Comparison of ENCODE assay signal across 17 cellular contexts in the genomic region with DNA sequence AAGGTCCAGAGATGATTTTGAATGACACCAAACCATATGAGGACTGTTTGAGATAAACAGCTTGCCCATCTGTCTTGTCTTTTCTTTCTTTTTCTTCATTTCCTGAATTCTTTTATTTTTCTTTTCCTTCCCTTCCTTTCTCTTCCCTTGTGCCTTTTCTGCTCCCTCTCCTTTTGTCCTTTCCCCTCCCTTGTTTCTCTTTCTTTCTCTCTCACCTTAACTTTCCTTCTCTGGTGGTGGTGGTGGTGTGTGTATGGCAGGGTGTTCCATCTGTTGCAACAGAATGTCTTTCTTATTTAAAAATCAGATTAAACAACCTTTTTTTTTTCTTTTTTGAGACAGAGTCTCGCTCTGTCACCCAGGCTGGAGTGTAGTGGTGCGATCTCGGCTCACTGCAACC. TPM values are rescaled to one million over a fixed set of nuclear protein-coding genes. Genes with fewer than 3 reads are reported as not detected.
"Had no signal": no experiment of that assay in that cellular context is flagged by ENCODE, and none has a peak within 500 bp of the region (broad histone marks: within the 10 kb centered on the region; RNA-seq: fewer than 3 reads in every experiment).

No MANE protein-coding gene starts in this region.

- H3K27ac Mint-ChIP-seq: activated naive CD8-positive, alpha-beta T cell had no signal

- H3K36me3 Mint-ChIP-seq: activated naive CD8-positive, alpha-beta T cell; naive thymus-derived CD8-positive, alpha-beta T cell had no signal

- H3K27me3 Mint-ChIP-seq: activated naive CD8-positive, alpha-beta T cell; naive thymus-derived CD8-positive, alpha-beta T cell had no signal

- DNase-seq: activated CD4-positive, alpha-beta T cell treated with anti-CD3 and anti-CD28 coated beads, Interleukin-2, amount 50 U/mL, for 4 hours; activated CD8-positive, alpha-beta memory T cell treated with anti-CD3 and anti-CD28 coated beads, Interleukin-2, amount 50 U/mL, for 48 hours; activated effector memory CD4-positive, alpha-beta T cell treated with Interleukin-2 at 50 U/mL for 16 hours; esophagus squamous epithelium; foreskin melanocyte; heart left ventricle; islet precursor cell; mucosa of descending colon; naive thymus-derived CD8-positive, alpha-beta T cell; stimulated activated CD4-positive, alpha-beta T cell treated with anti-CD3 and anti-CD28 coated beads, Interleukin-4, amount 100 ng/mL, for 24 hours; stomach had no signal

- H3K4me3 ChIP-seq: esophagus squamous epithelium, heart left ventricle, mucosa of descending colon, stomach, thoracic aorta had no signal

- H3K36me3 ChIP-seq: esophagus squamous epithelium, heart left ventricle, stomach, thoracic aorta had no signal

- ATAC-seq: heart left ventricle; left lobe of liver; mucosa of descending colon; naive thymus-derived CD8-positive, alpha-beta T cell had no signal

- H3K9me3 ChIP-seq: esophagus squamous epithelium, heart left ventricle, mucosa of descending colon, stomach, thoracic aorta had no signal

- H3K4me3 Mint-ChIP-seq: activated naive CD8-positive, alpha-beta T cell had no signal

- H3K9me3 Mint-ChIP-seq: naive thymus-derived CD8-positive, alpha-beta T cell had no signal

- H3K27me3 ChIP-seq: esophagus squamous epithelium, heart left ventricle, stomach had no signal

- H3K27ac ChIP-seq: esophagus squamous epithelium, heart left ventricle, stomach, thoracic aorta had no signal

RNA-seq across cellular contexts. Expression of a gene that starts 32.3 kb away (rescaled TPM):
- total RNA-seq: esophagus squamous epithelium; heart left ventricle; left lobe of liver; mucosa of descending colon; naive thymus-derived CD8-positive, alpha-beta T cell; omental fat pad; stomach; T-helper 2 cell treated with Interferon-gamma antibody and Interleukin-4, amounts not matched to agents 100 ng/mL and 5 ng/mL, for 36 hours; thoracic aorta; ureter had no signal
- polyA plus RNA-seq: heart left ventricle; naive thymus-derived CD8-positive, alpha-beta T cell; stomach had no signal

RNA-seq across cellular contexts. Expression of a gene that starts 43.5 kb away (rescaled TPM):
- total RNA-seq: esophagus squamous epithelium; heart left ventricle; left lobe of liver; mucosa of descending colon; naive thymus-derived CD8-positive, alpha-beta T cell; omental fat pad; stomach; T-helper 2 cell treated with Interferon-gamma antibody and Interleukin-4, amounts not matched to agents 100 ng/mL and 5 ng/mL, for 36 hours; thoracic aorta; ureter had no signal
- polyA plus RNA-seq: heart left ventricle; naive thymus-derived CD8-positive, alpha-beta T cell; stomach had no signal
